In genomic region chr9:39464122-39464777, GRCh38 we compare ENCODE assay signal across 1 cellular context.
A peak's percentile ranks its signal among the peaks of the same experiment; 100 is the strongest.
TF ChIP-seq lines count a peak whose summit lies in the region.

No MANE protein-coding gene starts in this region.

TF ChIP-seq in H1, 55 proteins besides CTCF, POLR2A, EP300 and RAD21:
- TF ChIP-seq NRF1 (IDR thresholded peaks at IDR 0.05; ENCODE audit: low read depth, low read length) (peak; percentile 39), CREB1 (IDR thresholded peaks at IDR 0.05) (peak; percentile 38; the same call in 1 of the 2 replicates), KDM4A (IDR thresholded peaks at IDR 0.05; ENCODE audit: low read depth, low read length, severe bottlenecking) (peak; percentile 48), E2F6 (IDR thresholded peaks at IDR 0.05) (peak; percentile 44; the same call in 1 of the 2 replicates), MAX (IDR thresholded peaks at IDR 0.05) (peak; percentile 55), SIX5 (IDR thresholded peaks at IDR 0.05; ENCODE audit: low read depth, low read length) (peak; percentile 52)
TF ChIP-seq in H1: peak in this region for 6; not testable (repeated sequence) for 49.
